ENCODE assay signal across 1 cellular context in the genomic region with DNA sequence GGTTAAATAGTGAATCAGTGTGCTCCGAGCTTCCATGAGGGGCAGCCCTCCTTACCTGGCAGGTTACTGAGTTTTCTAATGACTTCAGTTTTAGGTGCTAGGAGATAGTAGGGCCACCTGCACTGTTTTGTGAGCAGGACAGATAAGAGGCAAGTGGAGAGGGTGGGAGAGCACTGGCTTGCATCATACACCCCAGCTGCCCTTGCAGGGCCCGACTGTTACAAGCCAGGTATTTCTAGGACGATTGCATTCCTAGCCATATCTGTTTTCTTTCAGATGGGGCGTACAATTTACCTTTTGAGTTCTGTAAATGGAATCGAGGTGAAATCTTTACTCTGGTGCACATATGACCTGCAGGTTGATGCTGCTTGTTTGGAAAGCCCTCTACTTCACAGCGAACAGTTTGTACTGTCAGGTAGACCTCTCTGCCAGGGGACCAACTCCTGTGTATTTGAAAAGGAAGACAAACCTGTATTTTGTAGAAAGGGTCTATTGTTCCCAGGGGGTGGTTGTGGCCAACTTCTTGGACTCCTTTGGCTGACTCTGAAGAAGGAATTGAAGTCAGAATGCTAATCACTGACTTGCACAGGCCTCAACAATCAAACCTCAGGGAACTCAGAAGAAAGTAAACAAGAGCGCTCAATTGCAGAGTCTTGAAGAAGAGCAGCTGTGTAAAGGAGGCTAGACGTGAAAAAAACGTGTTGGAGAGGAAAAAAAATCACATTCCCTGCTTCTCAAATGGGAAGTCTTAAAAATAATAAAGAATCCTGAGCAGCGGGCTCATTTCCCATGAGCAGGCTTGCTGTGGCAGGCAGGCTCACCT.
TF ChIP-seq lines count a peak whose summit lies in the region.

No MANE protein-coding gene starts in this region.

TF ChIP-seq in HepG2, 621 proteins besides CTCF, POLR2A, EP300 and RAD21 (continued from another document):
- TF ChIP-seq, protein P1, sequence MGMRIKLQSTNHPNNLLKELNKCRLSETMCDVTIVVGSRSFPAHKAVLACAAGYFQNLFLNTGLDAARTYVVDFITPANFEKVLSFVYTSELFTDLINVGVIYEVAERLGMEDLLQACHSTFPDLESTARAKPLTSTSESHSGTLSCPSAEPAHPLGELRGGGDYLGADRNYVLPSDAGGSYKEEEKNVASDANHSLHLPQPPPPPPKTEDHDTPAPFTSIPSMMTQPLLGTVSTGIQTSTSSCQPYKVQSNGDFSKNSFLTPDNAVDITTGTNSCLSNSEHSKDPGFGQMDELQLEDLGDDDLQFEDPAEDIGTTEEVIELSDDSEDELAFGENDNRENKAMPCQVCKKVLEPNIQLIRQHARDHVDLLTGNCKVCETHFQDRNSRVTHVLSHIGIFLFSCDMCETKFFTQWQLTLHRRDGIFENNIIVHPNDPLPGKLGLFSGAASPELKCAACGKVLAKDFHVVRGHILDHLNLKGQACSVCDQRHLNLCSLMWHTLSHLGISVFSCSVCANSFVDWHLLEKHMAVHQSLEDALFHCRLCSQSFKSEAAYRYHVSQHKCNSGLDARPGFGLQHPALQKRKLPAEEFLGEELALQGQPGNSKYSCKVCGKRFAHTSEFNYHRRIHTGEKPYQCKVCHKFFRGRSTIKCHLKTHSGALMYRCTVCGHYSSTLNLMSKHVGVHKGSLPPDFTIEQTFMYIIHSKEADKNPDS (CRISPR knock-in tag; IDR thresholded peaks at IDR 0.05) = no peak
- TF ChIP-seq RARA (CRISPR knock-in tag; IDR thresholded peaks at IDR 0.05) (peak; percentile 42), RXRA (CRISPR knock-in tag; IDR thresholded peaks at IDR 0.05) (no peak), XRCC5 (optimal IDR thresholded peaks at IDR 0.05; ENCODE audit: low read length) (no peak), ZNF572 (CRISPR knock-in tag; IDR thresholded peaks at IDR 0.05) (no peak), RBAK (CRISPR knock-in tag; IDR thresholded peaks at IDR 0.05) (no peak), GABPB1 (CRISPR knock-in tag; IDR thresholded peaks at IDR 0.05) (no peak), FOXK2 (IDR thresholded peaks at IDR 0.05) (no peak), ZNF670 (CRISPR knock-in tag; IDR thresholded peaks at IDR 0.05; ENCODE audit: borderline replicate concordance) (no peak), ZKSCAN1 (IDR thresholded peaks at IDR 0.05; ENCODE audit: low read length) (no peak), SMC3 (IDR thresholded peaks at IDR 0.05; ENCODE audit: low read length) (no peak), ZNF720 (CRISPR knock-in tag; IDR thresholded peaks at IDR 0.05) (no peak), ZC3H13 (CRISPR knock-in tag; IDR thresholded peaks at IDR 0.05) (no peak), TBX2 (CRISPR knock-in tag; IDR thresholded peaks at IDR 0.05; ENCODE audit: borderline replicate concordance) (peak; percentile 25; the same call in 1 of the 2 replicates)
- TF ChIP-seq, protein P2, sequence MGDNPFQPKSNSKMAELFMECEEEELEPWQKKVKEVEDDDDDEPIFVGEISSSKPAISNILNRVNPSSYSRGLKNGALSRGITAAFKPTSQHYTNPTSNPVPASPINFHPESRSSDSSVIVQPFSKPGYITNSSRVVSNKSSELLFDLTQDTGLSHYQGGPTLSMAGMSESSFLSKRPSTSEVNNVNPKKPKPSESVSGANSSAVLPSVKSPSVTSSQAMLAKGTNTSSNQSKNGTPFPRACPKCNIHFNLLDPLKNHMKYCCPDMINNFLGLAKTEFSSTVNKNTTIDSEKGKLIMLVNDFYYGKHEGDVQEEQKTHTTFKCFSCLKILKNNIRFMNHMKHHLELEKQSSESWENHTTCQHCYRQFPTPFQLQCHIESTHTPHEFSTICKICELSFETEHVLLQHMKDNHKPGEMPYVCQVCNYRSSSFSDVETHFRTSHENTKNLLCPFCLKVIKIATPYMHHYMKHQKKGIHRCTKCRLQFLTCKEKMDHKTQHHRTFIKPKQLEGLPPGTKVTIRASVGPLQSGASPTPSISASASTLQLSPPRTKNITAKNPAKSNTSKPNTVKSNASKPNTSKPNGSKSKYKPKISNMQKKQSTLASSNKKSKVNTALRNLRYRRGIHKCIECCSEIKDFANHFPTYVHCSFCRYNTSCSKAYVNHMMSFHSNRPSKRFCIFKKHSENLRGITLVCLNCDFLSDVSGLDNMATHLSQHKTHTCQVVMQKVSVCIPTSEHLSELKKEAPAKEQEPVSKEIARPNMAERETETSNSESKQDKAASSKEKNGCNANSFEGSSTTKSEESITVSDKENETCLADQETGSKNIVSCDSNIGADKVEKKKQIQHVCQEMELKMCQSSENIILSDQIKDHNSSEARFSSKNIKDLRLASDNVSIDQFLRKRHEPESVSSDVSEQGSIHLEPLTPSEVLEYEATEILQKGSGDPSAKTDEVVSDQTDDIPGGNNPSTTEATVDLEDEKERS (CRISPR knock-in tag; IDR thresholded peaks at IDR 0.05) = no peak
- TF ChIP-seq, protein P3, sequence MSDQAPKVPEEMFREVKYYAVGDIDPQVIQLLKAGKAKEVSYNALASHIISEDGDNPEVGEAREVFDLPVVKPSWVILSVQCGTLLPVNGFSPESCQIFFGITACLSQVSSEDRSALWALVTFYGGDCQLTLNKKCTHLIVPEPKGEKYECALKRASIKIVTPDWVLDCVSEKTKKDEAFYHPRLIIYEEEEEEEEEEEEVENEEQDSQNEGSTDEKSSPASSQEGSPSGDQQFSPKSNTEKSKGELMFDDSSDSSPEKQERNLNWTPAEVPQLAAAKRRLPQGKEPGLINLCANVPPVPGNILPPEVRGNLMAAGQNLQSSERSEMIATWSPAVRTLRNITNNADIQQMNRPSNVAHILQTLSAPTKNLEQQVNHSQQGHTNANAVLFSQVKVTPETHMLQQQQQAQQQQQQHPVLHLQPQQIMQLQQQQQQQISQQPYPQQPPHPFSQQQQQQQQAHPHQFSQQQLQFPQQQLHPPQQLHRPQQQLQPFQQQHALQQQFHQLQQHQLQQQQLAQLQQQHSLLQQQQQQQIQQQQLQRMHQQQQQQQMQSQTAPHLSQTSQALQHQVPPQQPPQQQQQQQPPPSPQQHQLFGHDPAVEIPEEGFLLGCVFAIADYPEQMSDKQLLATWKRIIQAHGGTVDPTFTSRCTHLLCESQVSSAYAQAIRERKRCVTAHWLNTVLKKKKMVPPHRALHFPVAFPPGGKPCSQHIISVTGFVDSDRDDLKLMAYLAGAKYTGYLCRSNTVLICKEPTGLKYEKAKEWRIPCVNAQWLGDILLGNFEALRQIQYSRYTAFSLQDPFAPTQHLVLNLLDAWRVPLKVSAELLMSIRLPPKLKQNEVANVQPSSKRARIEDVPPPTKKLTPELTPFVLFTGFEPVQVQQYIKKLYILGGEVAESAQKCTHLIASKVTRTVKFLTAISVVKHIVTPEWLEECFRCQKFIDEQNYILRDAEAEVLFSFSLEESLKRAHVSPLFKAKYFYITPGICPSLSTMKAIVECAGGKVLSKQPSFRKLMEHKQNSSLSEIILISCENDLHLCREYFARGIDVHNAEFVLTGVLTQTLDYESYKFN (CRISPR knock-in tag; conservative IDR thresholded peaks at IDR 0.05) = 0 out of 2 replicates have a peak, but pooled peaks have one; percentile 11
- TF ChIP-seq, protein P4, sequence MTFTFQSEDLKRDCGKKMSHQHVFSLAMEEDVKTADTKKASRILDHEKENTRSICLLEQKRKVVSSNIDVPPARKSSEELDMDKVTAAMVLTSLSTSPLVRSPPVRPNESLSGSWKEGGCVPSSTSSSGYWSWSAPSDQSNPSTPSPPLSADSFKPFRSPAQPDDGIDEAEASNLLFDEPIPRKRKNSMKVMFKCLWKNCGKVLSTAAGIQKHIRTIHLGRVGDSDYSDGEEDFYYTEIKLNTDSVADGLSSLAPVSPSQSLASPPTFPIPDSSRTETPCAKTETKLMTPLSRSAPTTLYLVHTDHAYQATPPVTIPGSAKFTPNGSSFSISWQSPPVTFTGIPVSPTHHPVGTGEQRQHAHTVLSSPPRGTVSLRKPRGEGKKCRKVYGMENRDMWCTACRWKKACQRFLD (CRISPR knock-in tag; IDR thresholded peaks at IDR 0.05; ENCODE audit: borderline replicate concordance) = no peak
